In genomic region chr11:80320765-80321164, GRCh38 we compare ENCODE assay signal across 13 cellular contexts.
A peak's percentile ranks its signal among the peaks of the same experiment; 100 is the strongest.
DNase-seq lines count a peak whose midpoint lies in the region; ATAC-seq and TF ChIP-seq lines count a peak whose summit lies in the region.
"Had no signal": no experiment of that assay in that cellular context is flagged by ENCODE, and none has a peak within 500 bp of the region (broad histone marks: within the 10 kb centered on the region; RNA-seq: fewer than 3 reads in every experiment).

No MANE protein-coding gene starts in this region.

- H3K4me1 ChIP-seq in A673 (ENCODE audit: insufficient read depth, low read length, poor library complexity, severe bottlenecking), result no peaks in the 10 kb centered on the region
- H3K4me1 ChIP-seq in upper lobe of right lung, result no peaks in the 10 kb centered on the region

- H3K4me3 ChIP-seq in A673 (ENCODE audit: low read depth, low read length, poor library complexity, severe bottlenecking) (peak overlapping the region; percentile 23), choroid plexus epithelial cell (ENCODE audit: low read depth, low read length) (no peak overlapping the region), upper lobe of right lung (no peak overlapping the region)

- H3K9me3 ChIP-seq in A673 (ENCODE audit: low read depth, low read length, poor library complexity, severe bottlenecking) (no peaks in the 10 kb centered on the region), upper lobe of right lung (no peaks in the 10 kb centered on the region)

- peaks cover 4% of the 10 kb centered on the region for H3K36me3 Mint-ChIP-seq in effector memory CD8-positive, alpha-beta T cell (ENCODE audit: insufficient read depth)

- no peak overlapping the region for H3K4me3 Mint-ChIP-seq in effector memory CD8-positive, alpha-beta T cell
- H3K4me3 Mint-ChIP-seq: CD4-positive, alpha-beta T cell; neural crest cell had no signal

- intact Hi-C loops in A673 (cut with micrococcal nuclease; ENCODE audit: unreplicated experiment) (loop anchor here (2.0 to 10.0 kb wide), 3 partner anchors 612 to 914 kb away; no protein-coding TSS in a partner anchor), upper lobe of right lung (cut with DNase I) (no loop called here)

- BruUV-seq in A673 (replicated peaks; lab: Mats Ljungman, UMichigan), result no TSS peak

- H3K27ac ChIP-seq in A673 (ENCODE audit: low read depth, low read length, poor library complexity, severe bottlenecking) (no peak overlapping the region), upper lobe of right lung (no peak overlapping the region)

- no peaks in the 10 kb centered on the region for H3K4me1 Mint-ChIP-seq in effector memory CD8-positive, alpha-beta T cell (ENCODE audit: low read depth in 2 of 2)
- H3K4me1 Mint-ChIP-seq: neural crest cell had no signal

- ATAC-seq in GM18867 (IDR thresholded peaks at IDR 0.05; ENCODE audit: unreplicated experiment) (peak; percentile 47), upper lobe of right lung (no peak)
- no peak for ATAC-seq in effector memory CD8-positive, alpha-beta T cell (replicated peaks)
- ATAC-seq: esophagus mucosa had no signal

- TF ChIP-seq CTCF in A673 (conservative IDR thresholded peaks at IDR 0.05; ENCODE audit: low read depth, low read length) (peak; percentile 61), choroid plexus epithelial cell (conservative IDR thresholded peaks at IDR 0.05; ENCODE audit: low read depth, low read length) (peak; percentile 32), upper lobe of right lung (IDR thresholded peaks at IDR 0.05) (no peak)

- peaks cover 22 to 23% of the 10 kb centered on the region in 2 donors for H3K9me3 Mint-ChIP-seq in effector memory CD8-positive, alpha-beta T cell
- H3K9me3 Mint-ChIP-seq: neural crest cell had no signal

- no peak overlapping the region for H3K27ac Mint-ChIP-seq in effector memory CD8-positive, alpha-beta T cell
- H3K27ac Mint-ChIP-seq: CD4-positive, alpha-beta T cell had no signal

- POLR2A ChIA-PET in A673 (lab: Charles Lee; ENCODE audit: low non-redundant PET), result interaction anchor here (0.6 kb wide), 1 partner anchor 34 kb away, joined by 3 read pairs; no protein-coding TSS in a partner anchor

- no peaks in the 10 kb centered on the region for H3K36me3 ChIP-seq in A673 (ENCODE audit: insufficient read depth, low read length, poor library complexity, severe bottlenecking)
- H3K36me3 ChIP-seq in upper lobe of right lung, result no peaks in the 10 kb centered on the region

- no peaks in the 10 kb centered on the region for H3K27me3 ChIP-seq in A673 (replicated peaks; ENCODE audit: insufficient read depth, low read depth, low read length, poor library complexity)
- H3K27me3 ChIP-seq in upper lobe of right lung, result no peaks in the 10 kb centered on the region

- DNase-seq in A673 (ENCODE audit: low spot score) (peak; percentile 38), NCI-H345 treated with DMSO at 0.1 percent for 48 hours (lab: John Stamatoyannopoulos, UW; ENCODE audit: unreplicated experiment) (peak; percentile 11), choroid plexus epithelial cell (ENCODE audit: low read depth) (no peak), upper lobe of right lung (no peak), T-helper 2 cell (no peak), HuH-7.5 (ENCODE audit: low spot score) (no peak)
- DNase-seq in effector memory CD8-positive, alpha-beta T cell, result no peak
- DNase-seq: CD4-positive, alpha-beta T cell; NCI-H2029; stimulated activated CD4-positive, alpha-beta T cell treated with anti-CD3 and anti-CD28 coated beads, Interleukin-1b, Interleukin-23, amount 100 ng/mL, for 48 hours had no signal

- CTCF ChIA-PET in A673 (lab: Charles Lee), result interaction anchor here (0.6 to 0.7 kb wide), 4 partner anchors 238 to 1675 kb away, joined by 3 to 6 read pairs (median 4); no protein-coding TSS in a partner anchor

- no peaks in the 10 kb centered on the region for H3K27me3 Mint-ChIP-seq in effector memory CD8-positive, alpha-beta T cell
- H3K27me3 Mint-ChIP-seq: CD4-positive, alpha-beta T cell had no signal

Comparison
In these comparisons a context has a peak if more than half of its experiments do, and no peak if none do; other contexts are left out.
1. DNase-seq: peak in A673 (single experiment) and NCI-H345 treated with DMSO at 0.1 percent for 48 hours (single experiment); none in choroid plexus epithelial cell (single experiment), upper lobe of right lung (single experiment), T-helper 2 cell (0 of 5), effector memory CD8-positive, alpha-beta T cell (0 of 3) and HuH-7.5 (single experiment).